Comparison of ENCODE assay signal across 5 cellular contexts in the genomic region with DNA sequence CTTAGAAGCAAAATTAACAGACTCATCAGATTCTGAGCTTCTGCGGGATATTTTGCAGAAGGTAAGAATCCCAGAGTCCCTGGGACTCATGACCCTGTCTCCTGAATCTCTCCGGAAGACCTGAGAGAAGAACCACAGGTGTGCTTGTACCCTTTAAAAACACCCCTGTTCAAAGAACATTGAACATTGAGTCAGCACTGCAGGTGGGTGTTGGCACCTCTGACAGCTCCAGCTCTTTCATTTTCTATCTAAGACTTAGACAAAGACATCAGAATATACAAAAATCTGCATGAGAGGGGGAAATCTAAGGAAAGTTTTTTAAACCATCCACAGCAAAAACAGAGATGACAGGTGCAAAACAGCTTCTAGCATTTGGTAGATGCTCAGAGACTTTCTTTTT. TPM values are rescaled to one million over a fixed set of nuclear protein-coding genes. Genes with fewer than 3 reads are reported as not detected.
"Had no signal": no experiment of that assay in that cellular context is flagged by ENCODE, and none has a peak within 500 bp of the region (broad histone marks: within the 10 kb centered on the region; RNA-seq: fewer than 3 reads in every experiment).

No MANE protein-coding gene starts in this region.

RNA-seq across cellular contexts. Expression of a gene that starts 50.1 kb away (rescaled TPM):
- total RNA-seq: esophagus mucosa; fibroblast of lung; kidney; natural killer cell treated with Interleukin-12 subunit alpha and Interleukin-12 subunit beta and Interleukin-15 and Interleukin-18, amount 100 ng/mL, for 72 hours; osteoblast had no signal
